In genomic region chr6:157070403-157071107, GRCh38 we compare ENCODE assay signal across 16 cellular contexts.
DNase-seq lines count a peak whose midpoint lies in the region; ATAC-seq and TF ChIP-seq lines count a peak whose summit lies in the region.
"Had no signal": no experiment of that assay in that cellular context is flagged by ENCODE, and none has a peak within 500 bp of the region (broad histone marks: within the 10 kb centered on the region; RNA-seq: fewer than 3 reads in every experiment).

No MANE protein-coding gene starts in this region.

- no peaks in the 10 kb centered on the region for H3K27me3 Mint-ChIP-seq in activated T-cell treated with anti-CD3 and anti-CD28 coated beads, Interleukin-2, amount 50 U/mL, for 24 hours
- no peaks in the 10 kb centered on the region for H3K27me3 Mint-ChIP-seq in activated T-cell treated with anti-CD3 and anti-CD28 coated beads, Interleukin-2, amount 50 U/mL, for 72 hours (ENCODE audit: low read depth)

- peaks cover 0 to 3% of the 10 kb centered on the region in 2 experiments for H3K36me3 ChIP-seq in SK-N-SH (replicated peaks in 1 of 2; ENCODE audit: control insufficient read depth in 1 of 2, insufficient read depth in 2 of 2, low read length in 1 of 2)
- H3K36me3 ChIP-seq: gastroesophageal sphincter, pancreas had no signal

- H3F3A ChIP-seq in SK-N-SH (replicated peaks; ENCODE audit: insufficient read depth), result peaks cover 4% of the 10 kb centered on the region

- H3K79me2 ChIP-seq in SK-N-SH (ENCODE audit: insufficient read depth), result peaks cover 71% of the 10 kb centered on the region

- no peaks in the 10 kb centered on the region for H3K27me3 ChIP-seq in SK-N-SH (ENCODE audit: insufficient read depth)
- H3K27me3 ChIP-seq: gastroesophageal sphincter, pancreas had no signal

- peak overlapping the region in 1 of 2 experiments; percentile 6; a peak in 1 of 4 replicates for H3K27ac ChIP-seq in SK-N-SH (ENCODE audit: low read depth in 2 of 2, low read length in 1 of 2)
- H3K27ac ChIP-seq: gastroesophageal sphincter, pancreas had no signal

- no peak for TF ChIP-seq RAD21 in SK-N-SH (IDR thresholded peaks at IDR 0.05; ENCODE audit: low read length)

- TF ChIP-seq EP300 in SK-N-SH (IDR thresholded peaks at IDR 0.05; ENCODE audit: borderline replicate concordance in 1 of 2, low read depth in 1 of 2, low read length in 1 of 2), result 0 out of 4 replicates have a peak, but pooled peaks of 1 of the 2 experiments have one; percentile 13

- H4K20me1 ChIP-seq in SK-N-SH (ENCODE audit: insufficient read depth), result peaks cover 14% of the 10 kb centered on the region

- WGBS in SK-N-SH (ENCODE audit: low lambda C conversion rate), result 77% methylated on average over 8 of the region's 8 CpGs

- H3K9me3 Mint-ChIP-seq in activated T-cell treated with anti-CD3 and anti-CD28 coated beads, Interleukin-2, amount 50 U/mL, for 24 hours, result no peaks in the 10 kb centered on the region
- H3K9me3 Mint-ChIP-seq in activated T-cell treated with anti-CD3 and anti-CD28 coated beads, Interleukin-2, amount 50 U/mL, for 72 hours, result no peaks in the 10 kb centered on the region

- POLR2A ChIA-PET in SK-N-SH (lab: Yijun Ruan, JAX), result no interaction called here

- H3K4me1 ChIP-seq in SK-N-SH (ENCODE audit: control insufficient read depth in 1 of 2, insufficient read depth in 2 of 2, low read depth in 1 of 2, low read length in 1 of 2), result peaks cover 8 to 28% of the 10 kb centered on the region in 2 experiments; a peak in 3 of 4 replicates

- H3K36me3 Mint-ChIP-seq in activated T-cell treated with anti-CD3 and anti-CD28 coated beads, Interleukin-2, amount 50 U/mL, for 24 hours (ENCODE audit: low read depth), result peaks cover 19% of the 10 kb centered on the region
- H3K36me3 Mint-ChIP-seq in activated T-cell treated with anti-CD3 and anti-CD28 coated beads, Interleukin-2, amount 50 U/mL, for 72 hours (ENCODE audit: insufficient read depth in 2 of 2), result peaks cover 0 to 3% of the 10 kb centered on the region in 2 donors

- H3K4me3 Mint-ChIP-seq in activated T-cell treated with anti-CD3 and anti-CD28 coated beads, Interleukin-2, amount 50 U/mL, for 24 hours, result no peak overlapping the region
- no peak overlapping the region for H3K4me3 Mint-ChIP-seq in activated T-cell treated with anti-CD3 and anti-CD28 coated beads, Interleukin-2, amount 50 U/mL, for 72 hours

- no peak overlapping the region for H2AFZ ChIP-seq in SK-N-SH (ENCODE audit: low read depth)

- H3K4me2 ChIP-seq in SK-N-SH, result no peak overlapping the region

- H3K9ac ChIP-seq in SK-N-SH, result no peak overlapping the region

- TF ChIP-seq CTCF in SK-N-SH (IDR thresholded peaks at IDR 0.05) (no peak), fibroblast of the aortic adventitia (IDR thresholded peaks at IDR 0.05; ENCODE audit: insufficient read depth, low read length) (no peak)

- H3K4me1 Mint-ChIP-seq in activated T-cell treated with anti-CD3 and anti-CD28 coated beads, Interleukin-2, amount 50 U/mL, for 24 hours (ENCODE audit: low read depth), result peaks cover 74% of the 10 kb centered on the region
- H3K4me1 Mint-ChIP-seq in activated T-cell treated with anti-CD3 and anti-CD28 coated beads, Interleukin-2, amount 50 U/mL, for 72 hours (ENCODE audit: low read depth), result peaks cover 61% of the 10 kb centered on the region

- ATAC-seq in activated T-cell treated with anti-CD3 and anti-CD28 coated beads, Interleukin-2, amount 50 U/mL, for 72 hours (replicated peaks in 1 of 2), result no peak
- ATAC-seq in GM19035 (IDR thresholded peaks at IDR 0.05; ENCODE audit: unreplicated experiment), result no peak
- ATAC-seq: gastroesophageal sphincter had no signal

- CTCF ChIA-PET in SK-N-SH (lab: Yijun Ruan, JAX), result interaction anchor here (2.2 to 2.3 kb wide), 2 partner anchors 11 to 114 kb away, joined by 6 to 9 read pairs; no protein-coding TSS in a partner anchor

- peak overlapping the region; percentile 59 for H3K27ac Mint-ChIP-seq in activated T-cell treated with anti-CD3 and anti-CD28 coated beads, Interleukin-2, amount 50 U/mL, for 24 hours
- no peak overlapping the region for H3K27ac Mint-ChIP-seq in activated T-cell treated with anti-CD3 and anti-CD28 coated beads, Interleukin-2, amount 50 U/mL, for 72 hours

- H3K9me2 ChIP-seq in SK-N-SH, result no peaks in the 10 kb centered on the region

- no peaks in the 10 kb centered on the region for H3K9me3 ChIP-seq in SK-N-SH
- H3K9me3 ChIP-seq: gastroesophageal sphincter, pancreas had no signal

- DNase-seq in activated T-cell treated with anti-CD3 and anti-CD28 coated beads, Interleukin-2, amount 50 U/mL, for 24 hours, result no peak
- no peak for DNase-seq in activated T-cell treated with anti-CD3 and anti-CD28 coated beads, Interleukin-2, amount 50 U/mL, for 72 hours
- DNase-seq in SK-N-SH, result no peak
- DNase-seq in fibroblast of the aortic adventitia (ENCODE audit: low read depth), result peak; percentile 71
- no peak for DNase-seq in SIG-M5 (lab: John Stamatoyannopoulos, UW)
- no peak for DNase-seq in MV-4-11 (lab: John Stamatoyannopoulos, UW)
- DNase-seq in NCI-H187 (lab: John Stamatoyannopoulos, UW), result no peak
- DNase-seq: activated CD4-positive, alpha-beta T cell treated with anti-CD3 and anti-CD28 coated beads, Interleukin-2, amount 50 U/mL, for 4 hours; activated gamma-delta T cell; KBM-7; NCI-H345; OCI-M1; pancreas; T-helper 9 cell had no signal

- H3K4me3 ChIP-seq in SK-N-SH (ENCODE audit: low read depth in 2 of 2, low read length in 1 of 2) (no peak overlapping the region), fibroblast of the aortic adventitia (ENCODE audit: low read depth, low read length) (no peak overlapping the region)
- H3K4me3 ChIP-seq: gastroesophageal sphincter, pancreas had no signal

TF ChIP-seq in SK-N-SH, 30 proteins besides CTCF, POLR2A, EP300 and RAD21:
- TF ChIP-seq PBX3 (IDR thresholded peaks at IDR 0.05) (peak; percentile 51), FOXJ3 (CRISPR knock-in tag; IDR thresholded peaks at IDR 0.05) (no peak), TAF1 (IDR thresholded peaks at IDR 0.05; ENCODE audit: borderline replicate concordance, low read depth, low read length) (no peak)
